Comparison of ENCODE assay signal across 18 cellular contexts in genomic region chr11:9380773-9381172, GRCh38. TPM values are rescaled to one million over a fixed set of nuclear protein-coding genes. Genes with fewer than 3 reads are reported as not detected.
DNase-seq lines count a peak whose midpoint lies in the region; ATAC-seq and TF ChIP-seq lines count a peak whose summit lies in the region.
"Had no signal": no experiment of that assay in that cellular context is flagged by ENCODE, and none has a peak within 500 bp of the region (broad histone marks: within the 10 kb centered on the region; RNA-seq: fewer than 3 reads in every experiment).

No MANE protein-coding gene starts in this region.

- H3K4me1 ChIP-seq in GM23248 (ENCODE audit: insufficient read depth), result peaks cover 7% of the 10 kb centered on the region
- H3K4me1 ChIP-seq in rectal smooth muscle tissue (ENCODE audit: control insufficient read depth, insufficient read depth, low read length), result peaks cover 9% of the 10 kb centered on the region
- peaks cover 3% of the 10 kb centered on the region for H3K4me1 ChIP-seq in mucosa of descending colon (ENCODE audit: low read depth)

- peaks cover 14% of the 10 kb centered on the region for H3F3A ChIP-seq in GM23248 (ENCODE audit: insufficient read depth)

- 48 to 59% methylated on average over 2 of the region's 2 CpGs for WGBS in GM23248 (ENCODE audit: low coverage in 1 of 2, low lambda C conversion rate in 2 of 2, missing lambda C conversion rate in 2 of 2), 2 experiments

- H3K27me3 ChIP-seq in GM23248 (replicated peaks; ENCODE audit: insufficient read depth), result no peaks in the 10 kb centered on the region
- no peaks in the 10 kb centered on the region for H3K27me3 ChIP-seq in rectal smooth muscle tissue (ENCODE audit: control insufficient read depth, insufficient read depth, low read length)
- H3K27me3 ChIP-seq: left lung had no signal

- no peaks in the 10 kb centered on the region for H4K20me1 ChIP-seq in GM23248 (ENCODE audit: insufficient read depth)

- TF ChIP-seq CTCF in mucosa of descending colon (IDR thresholded peaks at IDR 0.05), result no peak

- no peaks in the 10 kb centered on the region for H3K9me3 Mint-ChIP-seq in stimulated activated naive CD8-positive, alpha-beta T cell treated with anti-CD3 and anti-CD28 coated beads, Interleukin-15, amount 100 ng/mL, for 72 hours
- H3K9me3 Mint-ChIP-seq: activated naive CD4-positive, alpha-beta T cell treated with anti-CD3 and anti-CD28 coated beads, Interleukin-2, amount 10 ng/mL, durations not matched to agents 7 days and 5 days; natural killer cell treated with Interleukin-12 subunit alpha and Interleukin-12 subunit beta and Interleukin-15 and Interleukin-18, amount 100 ng/mL, for 72 hours had no signal

- peaks cover 26% of the 10 kb centered on the region for H3K4me1 Mint-ChIP-seq in stimulated activated naive CD8-positive, alpha-beta T cell treated with anti-CD3 and anti-CD28 coated beads, Interleukin-15, amount 100 ng/mL, for 72 hours

- no peak overlapping the region for H3K4me3 Mint-ChIP-seq in stimulated activated naive CD8-positive, alpha-beta T cell treated with anti-CD3 and anti-CD28 coated beads, Interleukin-15, amount 100 ng/mL, for 72 hours
- H3K4me3 Mint-ChIP-seq: activated naive CD4-positive, alpha-beta T cell treated with anti-CD3 and anti-CD28 coated beads, Interleukin-2, amount 10 ng/mL, durations not matched to agents 7 days and 5 days; natural killer cell treated with Interleukin-12 subunit alpha and Interleukin-12 subunit beta and Interleukin-15 and Interleukin-18, amount 100 ng/mL, for 72 hours had no signal

- no peak overlapping the region for H3K9ac ChIP-seq in GM23248
- peak overlapping the region; percentile 44 for H3K9ac ChIP-seq in SK-N-MC (ENCODE audit: insufficient read length)
- H3K9ac ChIP-seq in rectal smooth muscle tissue (ENCODE audit: low read length), result no peak overlapping the region

- H3K4me3 ChIP-seq in GM23248 (no peak overlapping the region), SK-N-MC (no peak overlapping the region), rectal smooth muscle tissue (ENCODE audit: low read length) (no peak overlapping the region), mucosa of descending colon (no peak overlapping the region)
- H3K4me3 ChIP-seq: left lung had no signal

- H3K36me3 ChIP-seq in GM23248 (ENCODE audit: low read depth) (no peaks in the 10 kb centered on the region), SK-N-MC (ENCODE audit: insufficient read depth, low read length) (no peaks in the 10 kb centered on the region), rectal smooth muscle tissue (ENCODE audit: control insufficient read depth, insufficient read depth, low read length) (no peaks in the 10 kb centered on the region), mucosa of descending colon (ENCODE audit: low read depth) (no peaks in the 10 kb centered on the region)
- H3K36me3 ChIP-seq: left lung had no signal

- H3K4me2 ChIP-seq in GM23248 (ENCODE audit: unreplicated experiment), result no peak overlapping the region

- peak overlapping the region; percentile 74 for H2AFZ ChIP-seq in GM23248

- H3K27ac Mint-ChIP-seq in stimulated activated naive CD8-positive, alpha-beta T cell treated with anti-CD3 and anti-CD28 coated beads, Interleukin-15, amount 100 ng/mL, for 72 hours, result no peak overlapping the region
- H3K27ac Mint-ChIP-seq: activated naive CD4-positive, alpha-beta T cell treated with anti-CD3 and anti-CD28 coated beads, Interleukin-2, amount 10 ng/mL, durations not matched to agents 7 days and 5 days; natural killer cell treated with Interleukin-12 subunit alpha and Interleukin-12 subunit beta and Interleukin-15 and Interleukin-18, amount 100 ng/mL, for 72 hours had no signal

- H3K27me3 Mint-ChIP-seq in stimulated activated naive CD8-positive, alpha-beta T cell treated with anti-CD3 and anti-CD28 coated beads, Interleukin-15, amount 100 ng/mL, for 72 hours, result no peaks in the 10 kb centered on the region
- H3K27me3 Mint-ChIP-seq: natural killer cell treated with Interleukin-12 subunit alpha and Interleukin-12 subunit beta and Interleukin-15 and Interleukin-18, amount 100 ng/mL, for 72 hours had no signal

- DNase-seq in GM23248 (no peak), SK-N-MC (ENCODE audit: low read depth, low spot score) (no peak), left ventricle myocardium superior (peak; percentile 54), mucosa of descending colon (no peak), NCI-H146 (lab: John Stamatoyannopoulos, UW) (no peak)
- DNase-seq in stimulated activated naive CD8-positive, alpha-beta T cell treated with anti-CD3 and anti-CD28 coated beads, Interleukin-15, amount 100 ng/mL, for 72 hours, result no peak
- DNase-seq: activated CD4-positive, alpha-beta T cell treated with anti-CD3 and anti-CD28 coated beads for 4 hours; activated naive CD4-positive, alpha-beta T cell treated with anti-CD3 and anti-CD28 coated beads, Interleukin-2, amount 10 ng/mL, durations not matched to agents 7 days and 5 days; hippocampal formation; KBM-7; left lung; NCI-H1417 treated with DMSO at 0.1 percent for 48 hours; SIG-M5; stimulated activated CD4-positive, alpha-beta T cell treated with anti-CD3 and anti-CD28 coated beads, Interleukin-1b, Interleukin-23, amount 100 ng/mL, for 48 hours had no signal

- intact Hi-C loops in left ventricle myocardium superior (cut with micrococcal nuclease) (no loop called here), mucosa of descending colon (cut with DNase I, micrococcal nuclease) (loop anchor here in 1 of 2 donors (10.0 kb wide), 1 partner anchor 66 kb away; the partner anchor contains the start of gene TMEM41B)

- ATAC-seq in left ventricle myocardium superior (peak; percentile 56), HG03439 (IDR thresholded peaks at IDR 0.05; ENCODE audit: unreplicated experiment) (no peak), mucosa of descending colon (no peak)
- no peak for ATAC-seq in stimulated activated naive CD8-positive, alpha-beta T cell treated with anti-CD3 and anti-CD28 coated beads, Interleukin-15, amount 100 ng/mL, for 72 hours
- ATAC-seq: left lung; natural killer cell treated with Interleukin-12 subunit alpha and Interleukin-12 subunit beta and Interleukin-15 and Interleukin-18, amount 100 ng/mL, for 72 hours had no signal

- H3K9me3 ChIP-seq in GM23248 (ENCODE audit: low read depth) (no peaks in the 10 kb centered on the region), SK-N-MC (ENCODE audit: low read depth, low read length) (no peaks in the 10 kb centered on the region), mucosa of descending colon (no peaks in the 10 kb centered on the region)
- H3K9me3 ChIP-seq: left lung had no signal

- no peaks in the 10 kb centered on the region for H3K9me2 ChIP-seq in GM23248 (ENCODE audit: insufficient read depth)

- H3K79me2 ChIP-seq in GM23248 (ENCODE audit: insufficient read depth), result peaks cover 13% of the 10 kb centered on the region

- in situ Hi-C loops in GM23248 (cut with MboI), result no loop called here

- H3K27ac ChIP-seq in GM23248 (no peak overlapping the region), SK-N-MC (peak overlapping the region; percentile 77), rectal smooth muscle tissue (ENCODE audit: low read depth, low read length) (peak overlapping the region; percentile 63)
- H3K27ac ChIP-seq: C4-2B, left lung had no signal

RNA-seq across cellular contexts. Expression of gene IPO7, which starts 3.7 kb away (rescaled TPM):
- total RNA-seq in GM23248 (2014; rRNA removed; shearing (Covaris generic)), result 101 and 111 TPM in 2 replicates
- 8.7 TPM in 2 replicates for polyA plus RNA-seq in GM23248 (2016; fragmentation: Nextera tagmentation; extraction: Ambion mirVana)
- 146 TPM for total RNA-seq in left ventricle myocardium superior
- total RNA-seq in mucosa of descending colon, result 100 to 1,000 TPM in 1 of 3 donors, 10 to 100 TPM in 2; 68.8 to 141 (median 69.9) TPM
